In the genomic region with DNA sequence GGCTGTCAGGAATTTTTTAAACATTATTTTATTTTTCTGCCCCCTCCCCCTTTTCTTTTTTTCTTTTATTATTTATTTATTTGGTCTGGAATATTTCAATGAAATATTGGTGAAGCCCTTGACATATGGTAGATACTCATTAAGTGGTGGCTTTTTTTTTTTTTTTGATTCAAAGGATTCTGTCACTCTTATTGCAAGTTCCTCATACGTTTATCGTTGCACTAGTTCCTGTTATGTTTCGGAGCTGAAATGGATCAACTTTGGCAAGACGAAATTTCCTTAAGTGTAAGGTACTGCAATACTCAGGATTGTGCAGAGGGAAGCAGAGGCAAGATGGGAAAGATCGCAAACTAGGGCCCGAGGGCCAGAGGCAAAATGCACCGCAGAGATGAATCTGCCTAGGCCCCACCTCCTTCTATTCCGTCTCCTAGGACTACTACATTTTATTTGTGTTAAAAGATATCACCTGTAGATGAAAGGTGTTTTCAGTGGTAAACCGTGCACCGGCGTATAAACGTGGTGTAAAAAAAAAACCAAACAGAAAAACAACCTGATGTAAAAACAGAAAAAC, we compare ENCODE assay signal across 1 cellular context.
TF ChIP-seq lines count a peak whose summit lies in the region.

No MANE protein-coding gene starts in this region.

TF ChIP-seq in GM23338, 12 proteins besides CTCF, POLR2A, EP300 and RAD21 (continued from another document):
- no peak for TF ChIP-seq ZNF462 (CRISPR knock-in tag; IDR thresholded peaks at IDR 0.05)
- TF ChIP-seq, protein P1, sequence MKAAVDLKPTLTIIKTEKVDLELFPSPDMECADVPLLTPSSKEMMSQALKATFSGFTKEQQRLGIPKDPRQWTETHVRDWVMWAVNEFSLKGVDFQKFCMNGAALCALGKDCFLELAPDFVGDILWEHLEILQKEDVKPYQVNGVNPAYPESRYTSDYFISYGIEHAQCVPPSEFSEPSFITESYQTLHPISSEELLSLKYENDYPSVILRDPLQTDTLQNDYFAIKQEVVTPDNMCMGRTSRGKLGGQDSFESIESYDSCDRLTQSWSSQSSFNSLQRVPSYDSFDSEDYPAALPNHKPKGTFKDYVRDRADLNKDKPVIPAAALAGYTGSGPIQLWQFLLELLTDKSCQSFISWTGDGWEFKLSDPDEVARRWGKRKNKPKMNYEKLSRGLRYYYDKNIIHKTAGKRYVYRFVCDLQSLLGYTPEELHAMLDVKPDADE (IDR thresholded peaks at IDR 0.05), result no peak
